In the genomic region with DNA sequence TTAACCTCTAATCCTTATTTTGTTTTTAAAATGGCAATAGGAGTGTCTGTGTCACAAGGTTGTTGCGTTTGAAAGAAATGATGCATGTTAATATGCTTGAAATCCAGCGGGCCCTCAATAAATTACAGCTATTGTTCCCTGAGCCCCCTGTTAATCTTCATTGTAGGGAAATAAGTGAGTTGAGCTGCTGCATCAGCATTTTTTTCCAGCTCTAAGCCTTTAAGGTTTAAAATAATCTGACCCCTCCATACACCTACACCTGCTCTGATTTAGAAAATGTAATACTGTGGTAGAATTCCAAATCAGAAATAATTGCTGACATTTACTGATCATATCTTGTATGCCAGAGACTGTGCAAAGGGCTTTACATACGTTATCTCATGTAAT, we compare ENCODE assay signal across 26 cellular contexts. TPM values are rescaled to one million over a fixed set of nuclear protein-coding genes. Genes with fewer than 3 reads are reported as not detected.
"Had no signal": no experiment of that assay in that cellular context is flagged by ENCODE, and none has a peak within 500 bp of the region (broad histone marks: within the 10 kb centered on the region; RNA-seq: fewer than 3 reads in every experiment).

No MANE protein-coding gene starts in this region.

- FAIRE-seq: small intestine, urothelium cell line had no signal

- H3K36me3 Mint-ChIP-seq: naive B cell had no signal

- H3K9me3 ChIP-seq: esophagus muscularis mucosa, heart left ventricle, lower lobe of right lung, stomach, transverse colon had no signal

- H3K4me3 ChIP-seq: esophagus muscularis mucosa, heart left ventricle, lower lobe of right lung, stomach, transverse colon had no signal

- H3K27me3 ChIP-seq: esophagus muscularis mucosa, heart left ventricle, stomach, transverse colon had no signal

- H3K27ac ChIP-seq: esophagus muscularis mucosa, heart left ventricle, lower lobe of right lung, stomach, transverse colon, WERI-Rb-1 had no signal

- H3K4me3 Mint-ChIP-seq: activated T-helper 17 cell treated with anti-CD3 and anti-CD28 coated beads, Interleukin-2, amount 50 U/mL, for 72 hours had no signal

- ATAC-seq: activated CD8-positive, alpha-beta T cell treated with anti-CD3 and anti-CD28 coated beads, Interleukin-2, amount 10 ng/mL, durations not matched to agents 7 days and 5 days; activated T-helper 17 cell treated with anti-CD3 and anti-CD28 coated beads, Interleukin-2, amount 50 U/mL, for 72 hours; heart left ventricle; left colon; lower lobe of right lung; sciatic nerve; stimulated activated memory B cell treated with anti-CD40 and anti-IgM and Interleukin-4, amounts not matched to agents 10 μg/mL and 1 μg/mL and 100 μg/mL, for 72 hours had no signal

- H3K27ac Mint-ChIP-seq: activated T-helper 17 cell treated with anti-CD3 and anti-CD28 coated beads, Interleukin-2, amount 50 U/mL, for 72 hours; stimulated activated memory B cell treated with anti-CD40 and anti-IgM and Interleukin-4, amounts not matched to agents 10 μg/mL and 1 μg/mL and 100 μg/mL, for 72 hours had no signal

- H3K27me3 Mint-ChIP-seq: activated naive CD8-positive, alpha-beta T cell treated with anti-CD3 and anti-CD28 coated beads, Interleukin-2, amount 10 ng/mL, durations not matched to agents 7 days and 5 days; activated T-helper 17 cell treated with anti-CD3 and anti-CD28 coated beads, Interleukin-2, amount 50 U/mL, for 72 hours; naive B cell; stimulated activated memory B cell treated with anti-CD40 and anti-IgM and Interleukin-4, amounts not matched to agents 10 μg/mL and 1 μg/mL and 100 μg/mL, for 72 hours had no signal

- DNase-seq: activated CD4-positive, alpha-beta T cell treated with anti-CD3 and anti-CD28 coated beads for 1 hour; activated CD4-positive, alpha-beta T cell treated with anti-CD3 and anti-CD28 coated beads, Interleukin-2, amount 50 U/mL, for 1 hour; activated CD8-positive, alpha-beta T cell treated with anti-CD3 and anti-CD28 coated beads, Interleukin-2, amount 10 ng/mL, durations not matched to agents 7 days and 5 days; activated naive CD4-positive, alpha-beta T cell; activated naive CD8-positive, alpha-beta T cell treated with anti-CD3 and anti-CD28 coated beads, Interleukin-2, amount 10 ng/mL, durations not matched to agents 7 days and 5 days; activated T-cell treated with anti-CD3 and anti-CD28 coated beads, Interleukin-2, amount 50 U/mL, for 1 hour; amniotic stem cell; cortex of kidney; heart left ventricle; islet precursor cell; left colon; lower lobe of right lung; naive B cell; occipital lobe; posterior cingulate gyrus; small intestine; stimulated activated CD4-positive, alpha-beta T cell treated with anti-CD3 and anti-CD28 coated beads, Interleukin-15, amount 100 ng/mL, for 24 hours; stomach; transverse colon; WERI-Rb-1 had no signal

- H3K9me3 Mint-ChIP-seq: activated naive CD8-positive, alpha-beta T cell treated with anti-CD3 and anti-CD28 coated beads, Interleukin-2, amount 10 ng/mL, durations not matched to agents 7 days and 5 days; activated T-helper 17 cell treated with anti-CD3 and anti-CD28 coated beads, Interleukin-2, amount 50 U/mL, for 72 hours; naive B cell; neural crest cell; stimulated activated memory B cell treated with anti-CD40 and anti-IgM and Interleukin-4, amounts not matched to agents 10 μg/mL and 1 μg/mL and 100 μg/mL, for 72 hours had no signal

RNA-seq across cellular contexts. Expression of gene CPE, which starts 53.9 kb away (rescaled TPM):
- total RNA-seq: activated CD8-positive, alpha-beta T cell treated with anti-CD3 and anti-CD28 coated beads, Interleukin-2, amount 10 ng/mL, durations not matched to agents 7 days and 5 days; activated naive CD8-positive, alpha-beta T cell treated with anti-CD3 and anti-CD28 coated beads, Interleukin-2, amount 10 ng/mL, durations not matched to agents 7 days and 5 days; activated T-helper 17 cell treated with anti-CD3 and anti-CD28 coated beads, Interleukin-2, amount 50 U/mL, for 72 hours had no signal
